Comparison of ENCODE assay signal across 8 cellular contexts in genomic region chr10:35195361-35196306, GRCh38.
A peak's percentile ranks its signal among the peaks of the same experiment; 100 is the strongest.
DNase-seq lines count a peak whose midpoint lies in the region; ATAC-seq, FAIRE-seq and TF ChIP-seq lines count a peak whose summit lies in the region.

No MANE protein-coding gene starts in this region.

- FAIRE-seq in D721Med (lab: Jason Lieb, UNC) (peak; percentile 67), HTR-8/SVneo (lab: Jason Lieb, UNC) (peak; percentile 93)

- H3K27me3 ChIP-seq in esophagus muscularis mucosa, result no peaks in the 10 kb centered on the region

- peak; percentile 46 for DNase-seq in D721Med (ENCODE audit: insufficient read length, low spot score)
- DNase-seq in HTR-8/SVneo (ENCODE audit: insufficient read length, low spot score), result peak; percentile 88
- peak; percentile 94 for DNase-seq in OCI-M1 (lab: John Stamatoyannopoulos, UW)
- peak; percentile 55 for DNase-seq in activated T-cell treated with anti-CD3 and anti-CD28 coated beads for 48 hours (ENCODE audit: low read depth)
- no peak for DNase-seq in esophagus muscularis mucosa (ENCODE audit: extremely low spot score)
- DNase-seq in myocyte (ENCODE audit: low read depth), result peak; percentile 87
- peak; percentile 84 for DNase-seq in stimulated activated naive B cell treated with anti-CD40 and anti-IgM and Interleukin-4, amounts not matched to agents 10 μg/mL and 1 μg/mL and 100 μg/mL, for 72 hours

- intact Hi-C loops in esophagus muscularis mucosa (cut with DNase I), result loop anchor here (1.0 kb wide), 1 partner anchor 69 kb away; the partner anchor contains the start of gene CREM

- H3K4me3 Mint-ChIP-seq in stimulated activated naive B cell treated with anti-CD40 and anti-IgM and Interleukin-4, amounts not matched to agents 10 μg/mL and 1 μg/mL and 100 μg/mL, for 72 hours, result peak overlapping the region; percentile 80 to 91

- H3K36me3 Mint-ChIP-seq in stimulated activated naive B cell treated with anti-CD40 and anti-IgM and Interleukin-4, amounts not matched to agents 10 μg/mL and 1 μg/mL and 100 μg/mL, for 72 hours, result peaks cover 21 to 44% of the 10 kb centered on the region in 2 donors

- H3K36me3 ChIP-seq in esophagus muscularis mucosa, result no peaks in the 10 kb centered on the region

- H3K9me3 Mint-ChIP-seq in stimulated activated naive B cell treated with anti-CD40 and anti-IgM and Interleukin-4, amounts not matched to agents 10 μg/mL and 1 μg/mL and 100 μg/mL, for 72 hours, result peaks cover 0 to 2% of the 10 kb centered on the region in 2 donors

- peak overlapping the region; percentile 88 to 94 (median 90) for H3K27ac ChIP-seq in esophagus muscularis mucosa (replicated peaks in 1 of 4)

- no peaks in the 10 kb centered on the region for H3K9me3 ChIP-seq in esophagus muscularis mucosa

- H3K4me3 ChIP-seq in esophagus muscularis mucosa, result peak overlapping the region; percentile 45 to 57 (median 56)

- WGBS in esophagus muscularis mucosa, result 1% methylated on average over 15 of the region's 15 CpGs

- no peak for TF ChIP-seq POLR2A in esophagus muscularis mucosa (IDR thresholded peaks at IDR 0.05; ENCODE audit: low read depth)

- peaks cover 30 to 45% of the 10 kb centered on the region in 2 donors for H3K4me1 Mint-ChIP-seq in stimulated activated naive B cell treated with anti-CD40 and anti-IgM and Interleukin-4, amounts not matched to agents 10 μg/mL and 1 μg/mL and 100 μg/mL, for 72 hours

- H3K27me3 Mint-ChIP-seq in stimulated activated naive B cell treated with anti-CD40 and anti-IgM and Interleukin-4, amounts not matched to agents 10 μg/mL and 1 μg/mL and 100 μg/mL, for 72 hours, result no peaks in the 10 kb centered on the region

- peak; percentile 65 for TF ChIP-seq EP300 in esophagus muscularis mucosa (IDR thresholded peaks at IDR 0.05)

- H3K4me1 ChIP-seq in esophagus muscularis mucosa, result peaks cover 11 to 12% (median 11%) of the 10 kb centered on the region in 4 donors

- ATAC-seq in GM21367 (IDR thresholded peaks at IDR 0.05; ENCODE audit: unreplicated experiment), result peak; percentile 96
- peak; percentile 93 for ATAC-seq in stimulated activated naive B cell treated with anti-CD40 and anti-IgM and Interleukin-4, amounts not matched to agents 10 μg/mL and 1 μg/mL and 100 μg/mL, for 72 hours (replicated peaks)

- TF ChIP-seq CTCF in D721Med (IDR thresholded peaks at IDR 0.05; ENCODE audit: insufficient read depth, missing control alignments) (peak; percentile 71), esophagus muscularis mucosa (IDR thresholded peaks at IDR 0.05) (peak; percentile 89 to 94 (median 91))

- H3K27ac Mint-ChIP-seq in stimulated activated naive B cell treated with anti-CD40 and anti-IgM and Interleukin-4, amounts not matched to agents 10 μg/mL and 1 μg/mL and 100 μg/mL, for 72 hours, result peak overlapping the region; percentile 99
